Comparison of ENCODE assay signal across 17 cellular contexts in the genomic region with DNA sequence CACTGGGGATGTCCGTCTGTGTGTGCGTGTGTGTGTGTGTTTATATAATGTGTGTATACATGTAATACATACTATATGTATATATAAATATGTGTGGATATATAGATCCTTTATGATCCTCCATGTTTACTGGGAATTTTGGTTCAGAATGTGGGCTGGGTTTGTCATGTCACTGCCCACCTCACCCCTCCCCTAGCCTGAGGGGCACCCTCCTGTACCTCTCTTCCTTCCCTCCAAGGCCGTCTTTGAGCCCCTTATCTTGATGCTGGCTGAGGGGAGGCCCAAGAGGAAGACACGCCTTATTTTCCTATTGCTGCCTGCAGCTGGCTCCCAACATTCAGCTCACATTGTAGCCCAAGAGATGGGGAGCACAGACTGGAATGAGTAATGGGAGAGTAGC. TPM values are rescaled to one million over a fixed set of nuclear protein-coding genes. Genes with fewer than 3 reads are reported as not detected.
A peak's percentile ranks its signal among the peaks of the same experiment; 100 is the strongest.
DNase-seq lines count a peak whose midpoint lies in the region; ATAC-seq, FAIRE-seq and TF ChIP-seq lines count a peak whose summit lies in the region.
"Had no signal": no experiment of that assay in that cellular context is flagged by ENCODE, and none has a peak within 500 bp of the region (broad histone marks: within the 10 kb centered on the region; RNA-seq: fewer than 3 reads in every experiment).

No MANE protein-coding gene starts in this region.

- H3K36me3 ChIP-seq in astrocyte (ENCODE audit: insufficient read depth, low read length) (peaks cover 33% of the 10 kb centered on the region), mesendoderm (ENCODE audit: control insufficient read depth, insufficient read depth, low read length) (peaks cover 5% of the 10 kb centered on the region), thoracic aorta (peaks cover 32% of the 10 kb centered on the region)

- H3K4me1 ChIP-seq in astrocyte (ENCODE audit: insufficient read depth, low read length), result peaks cover 20% of the 10 kb centered on the region
- peaks cover 7% of the 10 kb centered on the region for H3K4me1 ChIP-seq in mesendoderm (ENCODE audit: control insufficient read depth, low read depth, low read length)
- H3K4me1 ChIP-seq in thoracic aorta (ENCODE audit: control insufficient read depth in 1 of 2, low read depth in 2 of 2), result peaks cover 19 to 36% of the 10 kb centered on the region in 2 donors

- H3K4ac ChIP-seq in mesendoderm (ENCODE audit: low read depth, low read length), result no peak overlapping the region

- H4K5ac ChIP-seq in mesendoderm (ENCODE audit: low read length), result no peak overlapping the region

- H3K36me3 Mint-ChIP-seq in T-helper 2 cell treated with Interferon-gamma antibody and Interleukin-4, amounts not matched to agents 5 μg/mL and 100 μg/mL, for 36 hours (ENCODE audit: low read depth), result peaks cover 35% of the 10 kb centered on the region
- peaks cover 27% of the 10 kb centered on the region for H3K36me3 Mint-ChIP-seq in astrocyte (ENCODE audit: low read depth, unreplicated experiment)

- H3K4me1 Mint-ChIP-seq in T-helper 2 cell treated with Interferon-gamma antibody and Interleukin-4, amounts not matched to agents 5 μg/mL and 100 μg/mL, for 36 hours (ENCODE audit: low read depth), result peaks cover 41% of the 10 kb centered on the region
- H3K4me1 Mint-ChIP-seq in astrocyte (ENCODE audit: low read depth, unreplicated experiment), result peaks cover 21% of the 10 kb centered on the region

- H3K4me3 ChIP-seq in astrocyte (ENCODE audit: insufficient read depth, low read depth, low read length) (no peak overlapping the region), mesendoderm (ENCODE audit: low read length) (no peak overlapping the region), thoracic aorta (no peak overlapping the region)
- H3K4me3 ChIP-seq: HAP-1, SK-N-MC had no signal

- peaks cover 39% of the 10 kb centered on the region for H3K79me1 ChIP-seq in mesendoderm (ENCODE audit: low read length)

- no peak overlapping the region for H4K8ac ChIP-seq in mesendoderm (ENCODE audit: low read depth, low read length)

- no peak overlapping the region for H2AFZ ChIP-seq in astrocyte (ENCODE audit: low read depth, low read length)
- H2AFZ ChIP-seq: parathyroid adenoma had no signal

- ATAC-seq in thoracic aorta (ENCODE audit: insufficient number of reproducible peaks, low FRiP score, low read depth), result no peak

- no peaks in the 10 kb centered on the region for H3K9me3 Mint-ChIP-seq in T-helper 2 cell treated with Interferon-gamma antibody and Interleukin-4, amounts not matched to agents 5 μg/mL and 100 μg/mL, for 36 hours
- no peaks in the 10 kb centered on the region for H3K9me3 Mint-ChIP-seq in astrocyte (ENCODE audit: unreplicated experiment)

- H3K56ac ChIP-seq in mesendoderm (ENCODE audit: low read length), result no peak overlapping the region

- H3K4me3 Mint-ChIP-seq in T-helper 2 cell treated with Interferon-gamma antibody and Interleukin-4, amounts not matched to agents 5 μg/mL and 100 μg/mL, for 36 hours, result peak overlapping the region; percentile 5
- peak overlapping the region; percentile 50 for H3K4me3 Mint-ChIP-seq in astrocyte (ENCODE audit: unreplicated experiment)

- DNase-seq in T-helper 2 cell treated with Interferon-gamma antibody and Interleukin-4, amounts not matched to agents 5 μg/mL and 100 μg/mL, for 36 hours (ENCODE audit: low spot score), result no peak
- DNase-seq in T-helper 2 cell (no peak), astrocyte (ENCODE audit: low read depth) (no peak), mesendoderm (no peak), thoracic aorta (ENCODE audit: low spot score) (no peak), kidney tubule cell (ENCODE audit: low spot score) (no peak), NCI-H345 (lab: John Stamatoyannopoulos, UW) (no peak), NCI-H2029 treated with DMSO at 0.1 percent for 48 hours (lab: John Stamatoyannopoulos, UW) (no peak)
- DNase-seq: activated CD4-positive, alpha-beta T cell treated with anti-CD3 and anti-CD28 coated beads, Interleukin-2, amount 50 U/mL, for 4 hours; amniotic stem cell; NCI-H1105; NCI-H526 had no signal

- peaks cover 63% of the 10 kb centered on the region for H3K79me2 ChIP-seq in astrocyte (ENCODE audit: insufficient read depth, low read length)
- peaks cover 33% of the 10 kb centered on the region for H3K79me2 ChIP-seq in mesendoderm (ENCODE audit: control insufficient read depth, insufficient read depth, low read length)

- peaks cover 54% of the 10 kb centered on the region for H4K20me1 ChIP-seq in astrocyte (ENCODE audit: insufficient read depth, low read length)

- no peaks in the 10 kb centered on the region for H3K27me3 Mint-ChIP-seq in T-helper 2 cell treated with Interferon-gamma antibody and Interleukin-4, amounts not matched to agents 5 μg/mL and 100 μg/mL, for 36 hours (ENCODE audit: low read depth)
- no peaks in the 10 kb centered on the region for H3K27me3 Mint-ChIP-seq in astrocyte (ENCODE audit: low read depth, unreplicated experiment)

- no peak overlapping the region for H2BK5ac ChIP-seq in mesendoderm (ENCODE audit: low read length)

- H3K18ac ChIP-seq in mesendoderm (ENCODE audit: low read length), result no peak overlapping the region

- H3K27ac Mint-ChIP-seq in T-helper 2 cell treated with Interferon-gamma antibody and Interleukin-4, amounts not matched to agents 5 μg/mL and 100 μg/mL, for 36 hours, result no peak overlapping the region
- H3K27ac Mint-ChIP-seq in astrocyte (ENCODE audit: unreplicated experiment), result peak overlapping the region; percentile 18

- H3K9me3 ChIP-seq in astrocyte (ENCODE audit: insufficient read depth, low read depth, low read length) (no peaks in the 10 kb centered on the region), thoracic aorta (no peaks in the 10 kb centered on the region)
- H3K9me3 ChIP-seq: HAP-1 had no signal

- H3K23ac ChIP-seq in mesendoderm (ENCODE audit: low read length), result no peak overlapping the region

- H2AK5ac ChIP-seq in mesendoderm (ENCODE audit: low read length), result no peak overlapping the region

- H3K4me2 ChIP-seq in astrocyte (ENCODE audit: low read length) (peak overlapping the region; percentile 98), mesendoderm (ENCODE audit: low read length) (no peak overlapping the region)

- no peak overlapping the region for H3K27ac ChIP-seq in astrocyte (ENCODE audit: low read depth, low read length)
- H3K27ac ChIP-seq in mesendoderm (ENCODE audit: low read depth, low read length), result no peak overlapping the region
- H3K27ac ChIP-seq in thoracic aorta, result peak overlapping the region; percentile 35 to 96
- H3K27ac ChIP-seq: parathyroid adenoma, SK-N-MC had no signal

- H3K27me3 ChIP-seq in astrocyte (ENCODE audit: insufficient read depth, low read length), result no peaks in the 10 kb centered on the region
- no peaks in the 10 kb centered on the region for H3K27me3 ChIP-seq in mesendoderm (ENCODE audit: insufficient read depth, low read length, poor library complexity)
- H3K27me3 ChIP-seq in thoracic aorta (replicated peaks; ENCODE audit: insufficient read depth), result no peaks in the 10 kb centered on the region

- no peak for FAIRE-seq in astrocyte (lab: Jason Lieb, UNC)
- FAIRE-seq: A204.1, G401.6 had no signal

- no peak overlapping the region for H3K9ac ChIP-seq in astrocyte (ENCODE audit: low read length)
- peak overlapping the region; percentile 6 for H3K9ac ChIP-seq in mesendoderm (ENCODE audit: low read length)
- H3K9ac ChIP-seq: parathyroid adenoma had no signal

- TF ChIP-seq CTCF in astrocyte (IDR thresholded peaks at IDR 0.05; ENCODE audit: insufficient read depth, low read depth, low read length) (no peak), thoracic aorta (IDR thresholded peaks at IDR 0.05) (no peak)

- H2BK15ac ChIP-seq in mesendoderm (replicated peaks; ENCODE audit: low read depth), result no peak overlapping the region

- H2BK120ac ChIP-seq in mesendoderm (ENCODE audit: low read depth, low read length), result no peak overlapping the region

- WGBS in mesendoderm (ENCODE audit: extremely low coverage, insufficient coverage, low lambda C conversion rate), result no CpG with 5 or more reads among the region's 4 CpGs

RNA-seq across cellular contexts. Expression of a gene that starts 2.3 kb away (rescaled TPM):
- 76.7 and 79.2 TPM in 2 replicates for total RNA-seq in astrocyte
- polyA plus RNA-seq in mesendoderm (2013, experiment 1 of 2), result 29.4 TPM
- polyA plus RNA-seq in mesendoderm (2013, experiment 2 of 2), result 28.9 TPM
- 100 to 1,000 TPM; 161 to 195 TPM for total RNA-seq in thoracic aorta

RNA-seq across cellular contexts. Expression of a gene that starts 2.4 kb away (rescaled TPM):
- total RNA-seq in astrocyte (10.3 TPM in 2 replicates), thoracic aorta (1 to 10 TPM; 6.6 to 7.5 TPM)
- 21.8 TPM for polyA plus RNA-seq in mesendoderm (2013, experiment 1 of 2)
- polyA plus RNA-seq in mesendoderm (2013, experiment 2 of 2), result 21.7 TPM

RNA-seq across cellular contexts. Expression of a gene that starts 51.3 kb away (rescaled TPM):
- total RNA-seq in astrocyte, result 28.2 and 33.6 TPM in 2 replicates
- polyA plus RNA-seq in mesendoderm (2013, experiment 1 of 2), result 12.8 TPM
- polyA plus RNA-seq in mesendoderm (2013, experiment 2 of 2), result 12.3 TPM
- total RNA-seq in thoracic aorta, result 10 to 100 TPM; 49.2 to 57.1 TPM

RNA-seq across cellular contexts. Expression of a gene that starts 51.5 kb away (rescaled TPM):
- total RNA-seq in astrocyte (8.4 and 9.5 TPM in 2 replicates), thoracic aorta (1 to 10 TPM; 4.9 TPM)
- 50.3 TPM for polyA plus RNA-seq in mesendoderm (2013, experiment 1 of 2)
- 49.8 TPM for polyA plus RNA-seq in mesendoderm (2013, experiment 2 of 2)

Comparison
In these comparisons a context has a peak if more than half of its experiments do, and no peak if none do; other contexts are left out.
1. H3K27ac ChIP-seq: peak in thoracic aorta (2 of 2); none in astrocyte (single experiment) and mesendoderm (single experiment).